In the genomic region with DNA sequence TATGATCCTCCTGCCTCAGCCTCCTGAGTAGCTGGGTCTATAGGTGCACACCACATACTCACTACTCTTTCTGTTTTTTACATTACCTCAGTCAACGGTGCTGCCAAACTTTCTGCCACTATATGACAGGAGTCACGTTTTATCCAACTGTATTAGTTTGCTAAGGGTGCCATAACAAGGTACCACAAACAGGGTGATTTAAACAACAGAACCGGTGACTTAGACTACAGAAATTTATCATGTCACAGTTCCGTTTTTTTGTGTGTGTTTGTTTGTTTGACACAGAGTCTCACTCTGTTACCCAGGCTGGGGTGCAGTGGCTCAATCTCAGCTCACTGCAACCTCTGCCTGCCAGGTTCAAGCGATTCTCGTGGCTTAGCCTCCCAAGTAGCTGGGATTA, we compare ENCODE assay signal across 14 cellular contexts.
"Had no signal": no experiment of that assay in that cellular context is flagged by ENCODE, and none has a peak within 500 bp of the region (broad histone marks: within the 10 kb centered on the region; RNA-seq: fewer than 3 reads in every experiment).

No MANE protein-coding gene starts in this region.

- H3K9me3 ChIP-seq: esophagus squamous epithelium, ovary, tibial artery had no signal

- H3K27me3 ChIP-seq: esophagus squamous epithelium, gastroesophageal sphincter, ovary, tibial artery had no signal

- H3K36me3 ChIP-seq: esophagus squamous epithelium, gastroesophageal sphincter, ovary, tibial artery had no signal

- H3K27ac ChIP-seq: esophagus squamous epithelium, gastroesophageal sphincter, ovary, tibial artery had no signal

- DNase-seq: effector memory CD8-positive, alpha-beta T cell; esophagus squamous epithelium; foreskin fibroblast; glutamatergic neuron; islet precursor cell; mammary epithelial cell; natural killer cell; ovary; right cardiac atrium; small intestine; stimulated activated CD4-positive, alpha-beta T cell treated with anti-CD3 and anti-CD28 coated beads, Interleukin-4, amount 100 ng/mL, for 1 hour; stimulated activated CD8-positive, alpha-beta memory T cell treated with anti-CD3 and anti-CD28 coated beads, Interleukin-4, amount 100 ng/mL, for 48 hours; tibial artery had no signal

- H3K4me3 ChIP-seq: esophagus squamous epithelium, gastroesophageal sphincter, ovary, tibial artery had no signal
